ENCODE assay signal across 1 cellular context in genomic region chr21:46205121-46205520, GRCh38.
TF ChIP-seq lines count a peak whose summit lies in the region.

No MANE protein-coding gene starts in this region.

TF ChIP-seq in GM12878, 131 proteins besides CTCF, POLR2A, EP300 and RAD21:
- TF ChIP-seq JUNB (IDR thresholded peaks at IDR 0.05) (no peak), RB1 (IDR thresholded peaks at IDR 0.05; ENCODE audit: borderline replicate concordance) (no peak), KLF5 (IDR thresholded peaks at IDR 0.05; ENCODE audit: partially characterized antibody) (no peak)
